18 cellular contexts compared by ENCODE assay signal in genomic region chr9:135036861-135037465, GRCh38. TPM values are rescaled to one million over a fixed set of nuclear protein-coding genes. Genes with fewer than 3 reads are reported as not detected.
"Had no signal": no experiment of that assay in that cellular context is flagged by ENCODE, and none has a peak within 500 bp of the region (broad histone marks: within the 10 kb centered on the region; RNA-seq: fewer than 3 reads in every experiment).

No MANE protein-coding gene starts in this region.

- H3K9me3 ChIP-seq: gastrocnemius medialis, heart left ventricle, pancreas, transverse colon had no signal

- H3K9me3 Mint-ChIP-seq: activated naive CD8-positive, alpha-beta T cell treated with anti-CD3 and anti-CD28 coated beads, Interleukin-2, amount 10 ng/mL, durations not matched to agents 7 days and 5 days; activated T-cell treated with anti-CD3 and anti-CD28 coated beads, Interleukin-2, amount 50 U/mL, for 4 hours; neural crest cell; stimulated activated naive B cell treated with anti-CD40 and anti-IgM and Interleukin-4, amounts not matched to agents 10 μg/mL and 1 μg/mL and 100 μg/mL, for 72 hours had no signal

- H3K4me3 ChIP-seq: gastrocnemius medialis, heart left ventricle, lung, pancreas, transverse colon had no signal

- H3K4me1 Mint-ChIP-seq: activated naive CD8-positive, alpha-beta T cell treated with anti-CD3 and anti-CD28 coated beads, Interleukin-2, amount 10 ng/mL, durations not matched to agents 7 days and 5 days; immature natural killer cell; neural crest cell; stimulated activated naive B cell treated with anti-CD40 and anti-IgM and Interleukin-4, amounts not matched to agents 10 μg/mL and 1 μg/mL and 100 μg/mL, for 72 hours had no signal

- H3K27me3 Mint-ChIP-seq: activated naive CD8-positive, alpha-beta T cell treated with anti-CD3 and anti-CD28 coated beads, Interleukin-2, amount 10 ng/mL, durations not matched to agents 7 days and 5 days had no signal

- H3K27ac Mint-ChIP-seq: activated naive CD8-positive, alpha-beta T cell treated with anti-CD3 and anti-CD28 coated beads, Interleukin-2, amount 10 ng/mL, durations not matched to agents 7 days and 5 days; immature natural killer cell; stimulated activated naive B cell treated with anti-CD40 and anti-IgM and Interleukin-4, amounts not matched to agents 10 μg/mL and 1 μg/mL and 100 μg/mL, for 72 hours had no signal

- H3K4me3 Mint-ChIP-seq: activated naive CD8-positive, alpha-beta T cell treated with anti-CD3 and anti-CD28 coated beads, Interleukin-2, amount 10 ng/mL, durations not matched to agents 7 days and 5 days; activated T-cell treated with anti-CD3 and anti-CD28 coated beads, Interleukin-2, amount 50 U/mL, for 4 hours; immature natural killer cell; neural crest cell; stimulated activated naive B cell treated with anti-CD40 and anti-IgM and Interleukin-4, amounts not matched to agents 10 μg/mL and 1 μg/mL and 100 μg/mL, for 72 hours had no signal

- H3K36me3 ChIP-seq: gastrocnemius medialis, heart left ventricle, pancreas, transverse colon had no signal

- H3K27ac ChIP-seq: gastrocnemius medialis, heart left ventricle, pancreas, transverse colon had no signal

- H3K4me1 ChIP-seq: gastrocnemius medialis, heart left ventricle, pancreas, transverse colon had no signal

- H3K27me3 ChIP-seq: pancreas had no signal

- H3K36me3 Mint-ChIP-seq: activated naive CD8-positive, alpha-beta T cell treated with anti-CD3 and anti-CD28 coated beads, Interleukin-2, amount 10 ng/mL, durations not matched to agents 7 days and 5 days; immature natural killer cell; stimulated activated naive B cell treated with anti-CD40 and anti-IgM and Interleukin-4, amounts not matched to agents 10 μg/mL and 1 μg/mL and 100 μg/mL, for 72 hours had no signal

- DNase-seq: activated CD4-positive, alpha-beta T cell treated with anti-CD3 and anti-CD28 coated beads, Interleukin-2, amount 50 U/mL, for 1 hour; activated gamma-delta T cell treated with Interleukin-2 at 50 U/mL for 16 hours; activated T-cell treated with anti-CD3 and anti-CD28 coated beads, Interleukin-2, amount 50 U/mL, for 4 hours; dermis blood vessel endothelial cell; erythroblast; gastrocnemius medialis; immature natural killer cell; left cardiac atrium; stimulated activated CD4-positive, alpha-beta T cell treated with anti-CD3 and anti-CD28 coated beads, Interleukin-15, amount 100 ng/mL, for 24 hours; stimulated activated CD4-positive, alpha-beta T cell treated with anti-CD3 and anti-CD28 coated beads, Interleukin-4, amount 100 ng/mL, for 1 hour; stimulated activated naive B cell treated with anti-CD40 and anti-IgM and Interleukin-4, amounts not matched to agents 10 μg/mL and 1 μg/mL and 100 μg/mL, for 72 hours; T-helper 9 cell; transverse colon had no signal

RNA-seq across cellular contexts. Expression of gene OLFM1, which starts 50.5 kb away (rescaled TPM):
- total RNA-seq: activated naive CD8-positive, alpha-beta T cell treated with anti-CD3 and anti-CD28 coated beads, Interleukin-2, amount 10 ng/mL, durations not matched to agents 7 days and 5 days had no signal
- polyA plus RNA-seq: immature natural killer cell had no signal
